11 cellular contexts compared by ENCODE assay signal in the genomic region with DNA sequence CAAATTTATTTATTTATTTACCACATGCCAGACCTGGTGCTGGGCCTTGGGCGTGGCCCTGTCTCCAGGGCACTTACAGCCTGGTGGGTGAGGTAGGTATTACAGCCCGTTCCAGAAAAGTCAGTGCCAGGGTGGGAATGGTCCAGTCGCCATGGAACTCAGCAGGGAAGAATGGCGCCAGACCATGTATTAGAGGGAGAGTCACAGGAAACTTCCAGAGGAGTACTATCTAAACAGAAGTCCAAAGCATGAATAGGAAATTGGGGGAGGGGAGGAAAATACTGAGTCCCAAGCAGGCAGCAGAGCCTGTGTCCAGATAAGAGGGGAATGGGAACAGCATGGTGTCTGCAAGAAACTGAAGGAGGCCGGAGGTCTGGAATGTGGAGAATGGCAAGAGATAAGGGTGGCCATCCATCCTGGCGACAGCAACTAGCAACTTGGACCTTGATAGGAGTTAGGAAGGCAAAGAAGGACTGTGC. TPM values are rescaled to one million over a fixed set of nuclear protein-coding genes. Genes with fewer than 3 reads are reported as not detected.
A peak's percentile ranks its signal among the peaks of the same experiment; 100 is the strongest.
DNase-seq lines count a peak whose midpoint lies in the region; FAIRE-seq and TF ChIP-seq lines count a peak whose summit lies in the region.
"Had no signal": no experiment of that assay in that cellular context is flagged by ENCODE, and none has a peak within 500 bp of the region (broad histone marks: within the 10 kb centered on the region; RNA-seq: fewer than 3 reads in every experiment).

No MANE protein-coding gene starts in this region.

- H3K27me3 ChIP-seq in tibial nerve (no peaks in the 10 kb centered on the region), tibial artery (no peaks in the 10 kb centered on the region)
- H3K27me3 ChIP-seq: heart left ventricle had no signal

- H3K9me3 ChIP-seq in tibial nerve = no peaks in the 10 kb centered on the region
- H3K9me3 ChIP-seq in tibial artery = no peaks in the 10 kb centered on the region
- H3K9me3 ChIP-seq: heart left ventricle had no signal

- intact Hi-C loops in activated naive CD4-positive, alpha-beta T cell treated with anti-CD3 and anti-CD28 coated beads for 36 hours (cut with micrococcal nuclease) = no loop called here
- intact Hi-C loops in tibial artery (cut with DNase I; ENCODE audit: low total_unique reads) = no loop called here

- peaks cover 15% of the 10 kb centered on the region for H3K36me3 Mint-ChIP-seq in activated naive CD4-positive, alpha-beta T cell treated with anti-CD3 and anti-CD28 coated beads for 36 hours (ENCODE audit: low read depth)

- FAIRE-seq in frontal cortex (lab: Jason Lieb, UNC) = no peak

- 84 to 88% methylated on average over 6 of the region's 6 CpGs for WGBS in tibial nerve, 2 donors

- no peak for TF ChIP-seq POLR2A in tibial nerve (IDR thresholded peaks at IDR 0.05)

- H3K27ac ChIP-seq in tibial nerve (peak overlapping the region in 2 of 4 donors; percentile 34 to 44), tibial artery (no peak overlapping the region)
- H3K27ac ChIP-seq: heart left ventricle had no signal

- H3K27ac Mint-ChIP-seq in activated naive CD4-positive, alpha-beta T cell treated with anti-CD3 and anti-CD28 coated beads for 36 hours = no peak overlapping the region

- H3K4me3 ChIP-seq in tibial nerve (no peak overlapping the region), tibial artery (no peak overlapping the region)
- H3K4me3 ChIP-seq: heart left ventricle had no signal

- H3K4me1 Mint-ChIP-seq in activated naive CD4-positive, alpha-beta T cell treated with anti-CD3 and anti-CD28 coated beads for 36 hours (ENCODE audit: low read depth) = peaks cover 59% of the 10 kb centered on the region

- no peaks in the 10 kb centered on the region for H3K9me3 Mint-ChIP-seq in activated naive CD4-positive, alpha-beta T cell treated with anti-CD3 and anti-CD28 coated beads for 36 hours

- CTCF ChIA-PET in activated naive CD4-positive, alpha-beta T cell treated with anti-CD3 and anti-CD28 coated beads for 36 hours (lab: Charles Lee) = interaction anchor here (0.7 to 2.1 kb wide), 9 partner anchors 10 to 82 kb away, joined by 3 to 9 read pairs (median 4); no protein-coding TSS in a partner anchor

- H3K36me3 ChIP-seq in tibial nerve = peaks cover 0 to 39% (median 3%) of the 10 kb centered on the region in 3 donors
- peaks cover 18 to 29% (median 26%) of the 10 kb centered on the region in 3 donors for H3K36me3 ChIP-seq in tibial artery

- H3K4me3 Mint-ChIP-seq in activated naive CD4-positive, alpha-beta T cell treated with anti-CD3 and anti-CD28 coated beads for 36 hours = no peak overlapping the region

- TF ChIP-seq EP300 in tibial nerve (IDR thresholded peaks at IDR 0.05) = no peak

- H3K4me1 ChIP-seq in tibial nerve (peaks cover 0 to 73% (median 42%) of the 10 kb centered on the region in 4 donors), tibial artery (peaks cover 0 to 24% (median 12%) of the 10 kb centered on the region in 4 donors)

- H3K27me3 Mint-ChIP-seq in activated naive CD4-positive, alpha-beta T cell treated with anti-CD3 and anti-CD28 coated beads for 36 hours (ENCODE audit: low read depth) = no peaks in the 10 kb centered on the region

- peak; percentile 27 for DNase-seq in activated naive CD4-positive, alpha-beta T cell treated with anti-CD3 and anti-CD28 coated beads for 36 hours
- no peak for DNase-seq in activated naive CD4-positive, alpha-beta T cell treated with Interleukin-2 at 50 U/mL for 16 hours
- DNase-seq in SK-MEL-5 (ENCODE audit: low read depth, low spot score) = peak; percentile 53
- DNase-seq in germinal center (ENCODE audit: low spot score) = peak; percentile 42
- no peak for DNase-seq in tibial nerve (ENCODE audit: low spot score in 2 of 2)
- DNase-seq in tibial artery = no peak
- DNase-seq in NCI-H1436 (lab: John Stamatoyannopoulos, UW) = no peak
- no peak for DNase-seq in frontal cortex (ENCODE audit: low spot score in 2 of 2)
- DNase-seq: DMS79, heart left ventricle, NCI-H1105 treated with DMSO at 0.1 percent for 48 hours had no signal

- in situ Hi-C loops in SK-MEL-5 (cut with HindIII; ENCODE audit: low pct_unique_long_range_greater_than_20kb, low sequenced_read_pairs) = no loop called here

- TF ChIP-seq CTCF in tibial nerve (IDR thresholded peaks at IDR 0.05) = peak in 3 of 5 experiments; percentile 14 to 45 (median 39)
- peak in 1 of 2 experiments; percentile 15 for TF ChIP-seq CTCF in tibial artery (IDR thresholded peaks at IDR 0.05)

RNA-seq across cellular contexts. Expression of a gene that starts 27.0 kb away (rescaled TPM):
- 1 to 10 TPM; 7.9 to 9.0 TPM for total RNA-seq in activated naive CD4-positive, alpha-beta T cell treated with anti-CD3 and anti-CD28 coated beads for 36 hours
- total RNA-seq in SK-MEL-5 (2014; rRNA removed; shearing (Covaris generic)) = 48.2 and 49.3 TPM in 2 replicates
- polyA plus RNA-seq in SK-MEL-5 (2015; cell fraction: cytosol; rRNA removed) = 83.2 and 101 TPM in 2 replicates
- 57.7 and 70.2 TPM in 2 replicates for polyA plus RNA-seq in SK-MEL-5 (2015; cell fraction: nucleus; rRNA removed)
- 100 to 1,000 TPM in 3 of 4 donors, 10 to 100 TPM in 1; 99.0 to 113 (median 105) TPM for total RNA-seq in tibial nerve
- total RNA-seq in frontal cortex = 67.7 TPM

Comparison
In these comparisons a context has a peak if more than half of its experiments do, and no peak if none do; other contexts are left out.
1. DNase-seq: peak in activated naive CD4-positive, alpha-beta T cell treated with anti-CD3 and anti-CD28 coated beads for 36 hours (single experiment), SK-MEL-5 (single experiment) and germinal center (single experiment); none in activated naive CD4-positive, alpha-beta T cell treated with Interleukin-2 at 50 U/mL for 16 hours (single experiment), tibial nerve (0 of 2), tibial artery (0 of 2), NCI-H1436 (single experiment) and frontal cortex (0 of 2).